Comparison of ENCODE assay signal across 1 cellular context in the genomic region with DNA sequence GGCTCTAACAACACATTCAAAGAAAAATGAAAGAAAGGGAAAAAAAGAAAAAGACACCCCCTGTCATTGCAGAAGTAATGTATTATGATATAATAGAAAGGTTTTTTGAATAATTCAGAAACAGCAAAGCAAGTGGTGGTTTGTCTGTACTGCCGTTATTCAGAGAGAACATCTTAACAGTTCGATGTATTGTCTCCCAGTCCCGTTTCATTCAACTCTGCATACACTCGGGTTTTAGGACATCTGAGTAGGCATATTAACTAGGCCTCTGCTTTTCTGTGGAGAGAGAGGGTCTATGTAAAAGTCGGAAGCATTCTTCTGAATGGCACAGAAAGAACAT.
TF ChIP-seq lines count a peak whose summit lies in the region.

No MANE protein-coding gene starts in this region.

TF ChIP-seq in SK-N-SH treated with all-trans-retinoic acid at 6 μM for 48 hours, 23 proteins besides CTCF, POLR2A, EP300 and RAD21 (continued from another document):
- TF ChIP-seq TCF4 (CRISPR knock-in tag; IDR thresholded peaks at IDR 0.05; ENCODE audit: borderline replicate concordance) (no peak), ZFP30 (CRISPR knock-in tag; IDR thresholded peaks at IDR 0.05) (no peak), ESRRG (CRISPR knock-in tag; IDR thresholded peaks at IDR 0.05) (no peak), TOX (CRISPR knock-in tag; IDR thresholded peaks at IDR 0.05; ENCODE audit: borderline replicate concordance) (no peak), ZNF565 (CRISPR knock-in tag; conservative IDR thresholded peaks at IDR 0.05; ENCODE audit: low read depth) (no peak)
- TF ChIP-seq, protein P1, sequence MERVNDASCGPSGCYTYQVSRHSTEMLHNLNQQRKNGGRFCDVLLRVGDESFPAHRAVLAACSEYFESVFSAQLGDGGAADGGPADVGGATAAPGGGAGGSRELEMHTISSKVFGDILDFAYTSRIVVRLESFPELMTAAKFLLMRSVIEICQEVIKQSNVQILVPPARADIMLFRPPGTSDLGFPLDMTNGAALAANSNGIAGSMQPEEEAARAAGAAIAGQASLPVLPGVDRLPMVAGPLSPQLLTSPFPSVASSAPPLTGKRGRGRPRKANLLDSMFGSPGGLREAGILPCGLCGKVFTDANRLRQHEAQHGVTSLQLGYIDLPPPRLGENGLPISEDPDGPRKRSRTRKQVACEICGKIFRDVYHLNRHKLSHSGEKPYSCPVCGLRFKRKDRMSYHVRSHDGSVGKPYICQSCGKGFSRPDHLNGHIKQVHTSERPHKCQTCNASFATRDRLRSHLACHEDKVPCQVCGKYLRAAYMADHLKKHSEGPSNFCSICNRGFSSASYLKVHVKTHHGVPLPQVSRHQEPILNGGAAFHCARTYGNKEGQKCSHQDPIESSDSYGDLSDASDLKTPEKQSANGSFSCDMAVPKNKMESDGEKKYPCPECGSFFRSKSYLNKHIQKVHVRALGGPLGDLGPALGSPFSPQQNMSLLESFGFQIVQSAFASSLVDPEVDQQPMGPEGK (CRISPR knock-in tag; IDR thresholded peaks at IDR 0.05; ENCODE audit: borderline replicate concordance): no peak
TF ChIP-seq in SK-N-SH treated with all-trans-retinoic acid at 6 μM for 48 hours: peak in this region for 0.
